Comparison of ENCODE assay signal across 10 cellular contexts in genomic region chr5:159451197-159452052, GRCh38.
DNase-seq lines count a peak whose midpoint lies in the region; ATAC-seq, FAIRE-seq and TF ChIP-seq lines count a peak whose summit lies in the region.
"Had no signal": no experiment of that assay in that cellular context is flagged by ENCODE, and none has a peak within 500 bp of the region (broad histone marks: within the 10 kb centered on the region; RNA-seq: fewer than 3 reads in every experiment).

No MANE protein-coding gene starts in this region.

- peaks cover 4 to 5% of the 10 kb centered on the region in 2 donors for H3K27me3 Mint-ChIP-seq in CD8-positive, alpha-beta memory T cell

- peaks cover 16% of the 10 kb centered on the region for H3F3A ChIP-seq in GM23248 (ENCODE audit: insufficient read depth)

- ATAC-seq in left cardiac atrium = peak; percentile 97

- H3K4me3 Mint-ChIP-seq in CD8-positive, alpha-beta memory T cell = no peak overlapping the region

- H3K27me3 ChIP-seq in GM23248 (replicated peaks; ENCODE audit: insufficient read depth) (no peaks in the 10 kb centered on the region), adrenal gland (no peaks in the 10 kb centered on the region), small intestine (ENCODE audit: control insufficient read depth in 2 of 2, insufficient read depth in 2 of 2, low read length in 2 of 2) (no peaks in the 10 kb centered on the region)
- no peaks in the 10 kb centered on the region for H3K27me3 ChIP-seq in CD8-positive, alpha-beta memory T cell (ENCODE audit: insufficient read depth, low read length, poor library complexity, severe bottlenecking)

- H3K27ac ChIP-seq in GM23248 (peak overlapping the region; percentile 61), adrenal gland (peak overlapping the region in 3 of 5 donors; percentile 76 to 79 (median 77)), small intestine (ENCODE audit: low read depth in 1 of 2, low read length in 1 of 2) (no peak overlapping the region)
- H3K27ac ChIP-seq in CD8-positive, alpha-beta memory T cell (ENCODE audit: low read depth, low read length) = no peak overlapping the region

- H3K9me2 ChIP-seq in GM23248 (ENCODE audit: insufficient read depth) = no peaks in the 10 kb centered on the region

- H3K4me2 ChIP-seq in GM23248 (ENCODE audit: unreplicated experiment) = peak overlapping the region; percentile 61

- no peak for TF ChIP-seq CTCF in adrenal gland (IDR thresholded peaks at IDR 0.05)

- POLR2A ChIA-PET in CD8-positive, alpha-beta memory T cell (lab: Charles Lee) = no interaction called here

- H3K79me2 ChIP-seq in GM23248 (ENCODE audit: insufficient read depth) = no peaks in the 10 kb centered on the region

- intact Hi-C loops in adrenal gland (cut with DNase I) = loop anchor here in 1 of 2 donors (5.0 kb wide), 1 partner anchor 56 kb away; no protein-coding TSS in a partner anchor
- intact Hi-C loops in left cardiac atrium (cut with DNase I) = loop anchor here in 1 of 2 donors (5.0 kb wide), 1 partner anchor 56 kb away; no protein-coding TSS in a partner anchor

- CTCF ChIA-PET in CD8-positive, alpha-beta memory T cell (lab: Charles Lee) = interaction anchor here (1.3 kb wide), 2 partner anchors 10 to 24 kb away, joined by 3 read pairs; no protein-coding TSS in a partner anchor

- H3K9me3 ChIP-seq in GM23248 (ENCODE audit: low read depth) (no peaks in the 10 kb centered on the region), adrenal gland (replicated peaks in 1 of 3) (no peaks in the 10 kb centered on the region), small intestine (ENCODE audit: control insufficient read depth, low read depth) (no peaks in the 10 kb centered on the region)
- no peaks in the 10 kb centered on the region for H3K9me3 ChIP-seq in CD8-positive, alpha-beta memory T cell (ENCODE audit: low read length)

- no peaks in the 10 kb centered on the region for H4K20me1 ChIP-seq in GM23248 (ENCODE audit: insufficient read depth)

- DNase-seq in GM23248 (peak; percentile 97), adrenal gland (peak; percentile 76 to 90 (median 88)), left cardiac atrium (peak; percentile 57), smooth muscle cell of the brain vasculature (ENCODE audit: low read depth, low spot score) (peak; percentile 62), small intestine (no peak), NCI-H1436 (lab: John Stamatoyannopoulos, UW) (no peak), NCI-H345 treated with DMSO at 0.1 percent for 48 hours (lab: John Stamatoyannopoulos, UW; ENCODE audit: unreplicated experiment) (no peak)
- DNase-seq in CD8-positive, alpha-beta memory T cell = no peak
- DNase-seq: activated CD8-positive, alpha-beta memory T cell treated with anti-CD3 and anti-CD28 coated beads, Interleukin-2, amount 50 U/mL, for 48 hours; glutamatergic neuron had no signal

- no peaks in the 10 kb centered on the region for H3K36me3 Mint-ChIP-seq in CD8-positive, alpha-beta memory T cell

- peak overlapping the region; percentile 33; the same call in 1 of the 2 replicates for H2AFZ ChIP-seq in GM23248

- H3K9me3 Mint-ChIP-seq in CD8-positive, alpha-beta memory T cell = no peaks in the 10 kb centered on the region

- peaks cover 13% of the 10 kb centered on the region for H3K4me1 ChIP-seq in GM23248 (ENCODE audit: insufficient read depth)
- peaks cover 5 to 13% of the 10 kb centered on the region in 2 donors for H3K4me1 ChIP-seq in adrenal gland (replicated peaks in 1 of 2)
- H3K4me1 ChIP-seq in small intestine (ENCODE audit: control insufficient read depth in 2 of 2, insufficient read depth in 1 of 2, low read depth in 1 of 2, low read length in 1 of 2) = no peaks in the 10 kb centered on the region
- H3K4me1 ChIP-seq in CD8-positive, alpha-beta memory T cell (ENCODE audit: insufficient read depth, low read length) = no peaks in the 10 kb centered on the region

- 18 to 19% methylated on average over 13 of the region's 13 CpGs for WGBS in GM23248 (ENCODE audit: low coverage in 1 of 2, low lambda C conversion rate in 2 of 2, missing lambda C conversion rate in 2 of 2), 2 experiments
- WGBS in adrenal gland, 4 donors = 31 to 48% (median 42%) methylated on average over 13 of the region's 13 CpGs
- WGBS in small intestine, 3 donors = 78 to 85% (median 82%) methylated on average over 13 of the region's 13 CpGs

- no peak overlapping the region for H3K27ac Mint-ChIP-seq in CD8-positive, alpha-beta memory T cell

- FAIRE-seq in small intestine (lab: Jason Lieb, UNC) = no peak

- H3K4me3 ChIP-seq in GM23248 (peak overlapping the region; percentile 23), adrenal gland (no peak overlapping the region), small intestine (ENCODE audit: low read depth in 1 of 2, low read length in 2 of 2) (no peak overlapping the region)
- H3K4me3 ChIP-seq in CD8-positive, alpha-beta memory T cell (ENCODE audit: low read length) = no peak overlapping the region

- H3K4me1 Mint-ChIP-seq in CD8-positive, alpha-beta memory T cell = peaks cover 5 to 11% (median 6%) of the 10 kb centered on the region in 3 donors

- no peaks in the 10 kb centered on the region for H3K36me3 ChIP-seq in GM23248 (ENCODE audit: low read depth)
- H3K36me3 ChIP-seq in adrenal gland (replicated peaks in 1 of 2) = no peaks in the 10 kb centered on the region
- no peaks in the 10 kb centered on the region for H3K36me3 ChIP-seq in small intestine (ENCODE audit: control insufficient read depth in 2 of 2, insufficient read depth in 2 of 2, low read length in 2 of 2)
- H3K36me3 ChIP-seq in CD8-positive, alpha-beta memory T cell (ENCODE audit: insufficient read depth, low read length) = no peaks in the 10 kb centered on the region

- peak in 1 of 2 donors; percentile 47 for TF ChIP-seq POLR2A in adrenal gland (IDR thresholded peaks at IDR 0.05)

- in situ Hi-C loops in GM23248 (cut with MboI) = no loop called here

- H3K9ac ChIP-seq in GM23248 = peak overlapping the region; percentile 49; the same call in 1 of the 2 replicates

Comparison
In these comparisons a context has a peak if more than half of its experiments do, and no peak if none do; other contexts are left out.
1. DNase-seq: peak in GM23248 (single experiment), adrenal gland (7 of 7), left cardiac atrium (single experiment) and smooth muscle cell of the brain vasculature (single experiment); none in small intestine (single experiment), NCI-H1436 (single experiment), CD8-positive, alpha-beta memory T cell (0 of 5) and NCI-H345 treated with DMSO at 0.1 percent for 48 hours (single experiment).
2. H3K27ac ChIP-seq: peak in GM23248 (single experiment) and adrenal gland (3 of 5); none in small intestine (0 of 2) and CD8-positive, alpha-beta memory T cell (single experiment).